In the genomic region with DNA sequence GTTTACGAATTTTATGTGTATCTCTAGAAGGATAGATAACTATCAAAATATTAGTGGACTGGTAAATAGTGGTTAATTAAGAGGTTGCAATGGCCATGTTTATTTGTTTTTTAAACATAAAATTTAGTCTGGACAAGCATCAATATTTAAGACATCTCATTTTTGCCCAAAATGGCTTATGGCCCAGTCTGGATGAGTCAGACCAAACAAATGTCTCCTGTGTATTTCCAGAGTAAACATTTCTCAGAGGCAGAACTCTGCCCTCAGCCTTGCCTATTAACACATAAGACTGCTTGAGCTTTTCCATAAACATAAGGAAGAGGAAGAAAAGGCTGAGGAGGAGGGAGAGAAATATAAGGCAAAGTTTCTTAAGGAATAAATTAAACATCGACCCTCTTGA, we compare ENCODE assay signal across 11 cellular contexts.
DNase-seq lines count a peak whose midpoint lies in the region; ATAC-seq lines count a peak whose summit lies in the region.
"Had no signal": no experiment of that assay in that cellular context is flagged by ENCODE, and none has a peak within 500 bp of the region (broad histone marks: within the 10 kb centered on the region; RNA-seq: fewer than 3 reads in every experiment).

No MANE protein-coding gene starts in this region.

- no peak overlapping the region for H3K4me3 Mint-ChIP-seq in effector memory CD8-positive, alpha-beta T cell
- H3K4me3 Mint-ChIP-seq: dendritic cell treated with granulocyte-macrophage colony-stimulating factor and Interleukin-4, amounts not matched to agents 40 ng/mL and 50 ng/mL, for 4 days had no signal

- ATAC-seq in effector memory CD8-positive, alpha-beta T cell (replicated peaks): no peak
- ATAC-seq in HG03108 (IDR thresholded peaks at IDR 0.05; ENCODE audit: unreplicated experiment) (no peak), HG02840 (IDR thresholded peaks at IDR 0.05; ENCODE audit: low FRiP score, unreplicated experiment) (no peak)

- H3K36me3 Mint-ChIP-seq in effector memory CD8-positive, alpha-beta T cell (ENCODE audit: insufficient read depth): no peaks in the 10 kb centered on the region

- H3K9me3 Mint-ChIP-seq in effector memory CD8-positive, alpha-beta T cell: no peaks in the 10 kb centered on the region
- H3K9me3 Mint-ChIP-seq: dendritic cell treated with granulocyte-macrophage colony-stimulating factor and Interleukin-4, amounts not matched to agents 40 ng/mL and 50 ng/mL, for 4 days had no signal

- H3K27ac Mint-ChIP-seq in effector memory CD8-positive, alpha-beta T cell: no peak overlapping the region
- H3K27ac Mint-ChIP-seq: dendritic cell treated with granulocyte-macrophage colony-stimulating factor and Interleukin-4, amounts not matched to agents 40 ng/mL and 50 ng/mL, for 4 days had no signal

- H3K4me1 Mint-ChIP-seq in effector memory CD8-positive, alpha-beta T cell (ENCODE audit: low read depth in 2 of 2): no peaks in the 10 kb centered on the region

- no peaks in the 10 kb centered on the region for H3K27me3 Mint-ChIP-seq in effector memory CD8-positive, alpha-beta T cell
- H3K27me3 Mint-ChIP-seq: dendritic cell treated with granulocyte-macrophage colony-stimulating factor and Interleukin-4, amounts not matched to agents 40 ng/mL and 50 ng/mL, for 4 days had no signal

- DNase-seq in EL: peak; percentile 55
- peak; percentile 75 for DNase-seq in amniotic epithelial cell (ENCODE audit: low read depth)
- peak; percentile 43 for DNase-seq in hepatic stellate cell (ENCODE audit: low spot score)
- DNase-seq in smooth muscle cell of the brain vasculature (ENCODE audit: low read depth, low spot score): peak; percentile 43
- no peak for DNase-seq in effector memory CD8-positive, alpha-beta T cell
- no peak for DNase-seq in NCI-H510A treated with DMSO at 0.1 percent for 48 hours (lab: John Stamatoyannopoulos, UW)
- DNase-seq: stimulated activated CD8-positive, alpha-beta memory T cell treated with anti-CD3 and anti-CD28 coated beads, Interleukin-4, amount 100 ng/mL, for 48 hours; SW 1271 had no signal

Comparison
In these comparisons a context has a peak if more than half of its experiments do, and no peak if none do; other contexts are left out.
1. DNase-seq: peak in EL (single experiment), amniotic epithelial cell (single experiment), hepatic stellate cell (single experiment) and smooth muscle cell of the brain vasculature (single experiment); none in effector memory CD8-positive, alpha-beta T cell (0 of 3) and NCI-H510A treated with DMSO at 0.1 percent for 48 hours (single experiment).